Comparison of ENCODE assay signal across 2 cellular contexts in genomic region chr17:47660064-47660492, GRCh38.
TF ChIP-seq lines count a peak whose summit lies in the region.

No MANE protein-coding gene starts in this region.

TF ChIP-seq in SK-N-SH, 30 proteins besides CTCF, POLR2A, EP300 and RAD21 (continued from another document):
- TF ChIP-seq USF1 (IDR thresholded peaks at IDR 0.05; ENCODE audit: borderline replicate concordance, low read depth), result no peak
- no peak for TF ChIP-seq FOXJ3 (CRISPR knock-in tag; IDR thresholded peaks at IDR 0.05)
- TF ChIP-seq RXRA (IDR thresholded peaks at IDR 0.05; ENCODE audit: borderline replicate concordance, low read depth), result no peak
- no peak for TF ChIP-seq TCF12 (IDR thresholded peaks at IDR 0.05)
- TF ChIP-seq SIN3A (IDR thresholded peaks at IDR 0.05; ENCODE audit: borderline replicate concordance, low read depth, low read length), result no peak

TF ChIP-seq in SK-N-SH treated with all-trans-retinoic acid at 6 μM for 48 hours, 23 proteins besides CTCF, POLR2A, EP300 and RAD21 (continued from another document):
- TF ChIP-seq TSHZ2 (CRISPR knock-in tag; IDR thresholded peaks at IDR 0.05), result no peak
- TF ChIP-seq RARB (CRISPR knock-in tag; IDR thresholded peaks at IDR 0.05), result no peak
